In the genomic region with DNA sequence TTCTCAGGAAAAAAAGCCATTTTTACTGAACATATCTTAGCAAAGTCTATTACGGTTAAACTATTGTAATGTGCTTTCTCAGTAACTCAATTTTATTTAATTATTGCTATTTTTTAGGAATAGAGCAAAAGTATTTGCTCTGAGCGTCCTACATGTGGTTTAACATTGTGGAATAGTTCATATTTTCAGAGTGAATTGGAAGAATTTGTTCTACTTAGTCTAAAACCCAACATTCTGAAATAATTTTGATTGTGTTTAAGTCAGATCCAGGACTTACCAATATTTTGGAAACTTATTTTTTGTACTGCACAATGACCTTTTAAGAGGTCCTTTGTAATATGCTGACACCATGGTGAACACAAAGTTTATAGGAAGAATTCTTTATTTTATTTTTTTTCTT, we compare ENCODE assay signal across 28 cellular contexts. TPM values are rescaled to one million over a fixed set of nuclear protein-coding genes. Genes with fewer than 3 reads are reported as not detected.
"Had no signal": no experiment of that assay in that cellular context is flagged by ENCODE, and none has a peak within 500 bp of the region (broad histone marks: within the 10 kb centered on the region; RNA-seq: fewer than 3 reads in every experiment).

No MANE protein-coding gene starts in this region.

- DNase-seq: effector CD4-positive, alpha-beta T cell; endodermal cell; erythroblast; glutamatergic neuron; kidney; left colon; naive thymus-derived CD4-positive, alpha-beta T cell; nephron progenitor cell; posterior cingulate gyrus; sigmoid colon; stimulated activated CD4-positive, alpha-beta T cell treated with anti-CD3 and anti-CD28 coated beads, Interleukin-2, amount 100 ng/mL, for 48 hours; stimulated activated naive CD4-positive, alpha-beta T cell treated with Interleukin-2 at 50 U/mL for 16 hours; tibial artery; upper lobe of left lung; uterus had no signal

- H3K4me1 Mint-ChIP-seq: naive thymus-derived CD4-positive, alpha-beta T cell; nephron progenitor cell had no signal

- H3K27ac ChIP-seq: coronary artery, gastroesophageal sphincter, sigmoid colon, tibial artery, upper lobe of left lung, uterus had no signal

- H3K4me3 ChIP-seq: coronary artery, gastroesophageal sphincter, sigmoid colon, skin epidermis, tibial artery, upper lobe of left lung, uterus had no signal

- H3K9me3 ChIP-seq: gastroesophageal sphincter, sigmoid colon, tibial artery, upper lobe of left lung, uterus had no signal

- H3K36me3 ChIP-seq: gastroesophageal sphincter, sigmoid colon, tibial artery, upper lobe of left lung, uterus had no signal

- H3K4me3 Mint-ChIP-seq: endodermal cell; naive thymus-derived CD4-positive, alpha-beta T cell; nephron progenitor cell had no signal

- ATAC-seq: gastroesophageal sphincter; naive thymus-derived CD4-positive, alpha-beta T cell had no signal

- H3K27me3 Mint-ChIP-seq: naive thymus-derived CD4-positive, alpha-beta T cell had no signal

- H3K4me1 ChIP-seq: gastroesophageal sphincter, tibial artery, uterus had no signal

- H3K27ac Mint-ChIP-seq: endodermal cell; naive thymus-derived CD4-positive, alpha-beta T cell; nephron progenitor cell had no signal

- H3K27me3 ChIP-seq: gastroesophageal sphincter, sigmoid colon, upper lobe of left lung, uterus had no signal

- H3K9me3 Mint-ChIP-seq: endodermal cell, nephron progenitor cell had no signal

- H3K36me3 Mint-ChIP-seq: naive thymus-derived CD4-positive, alpha-beta T cell had no signal

RNA-seq across cellular contexts. Expression of gene CXCL1, which starts 27.2 kb away (rescaled TPM):
- polyA plus RNA-seq: naive thymus-derived CD4-positive, alpha-beta T cell had no signal

RNA-seq across cellular contexts. Expression of gene PF4V1, which starts 43.3 kb away (rescaled TPM):
- total RNA-seq: chondrocyte; dermis microvascular lymphatic vessel endothelial cell; endodermal cell; endothelial cell of umbilical vein; fibroblast of lung; gastroesophageal sphincter; left colon; lung microvascular endothelial cell; mesenteric fat pad; naive thymus-derived CD4-positive, alpha-beta T cell; omental fat pad; pulmonary artery endothelial cell; sigmoid colon; temporal lobe; upper lobe of left lung; uterus had no signal
- polyA plus RNA-seq: endothelial cell of umbilical vein; fibroblast of lung; naive thymus-derived CD4-positive, alpha-beta T cell; sigmoid colon had no signal

RNA-seq across cellular contexts. Expression of gene CXCL6, which starts 59.9 kb away (rescaled TPM):
- total RNA-seq: chondrocyte; mononuclear cell; naive thymus-derived CD4-positive, alpha-beta T cell had no signal
- polyA plus RNA-seq: naive thymus-derived CD4-positive, alpha-beta T cell had no signal
